8 cellular contexts compared by ENCODE assay signal in genomic region chr9:20618361-20618799, GRCh38. TPM values are rescaled to one million over a fixed set of nuclear protein-coding genes. Genes with fewer than 3 reads are reported as not detected.
A peak's percentile ranks its signal among the peaks of the same experiment; 100 is the strongest.
DNase-seq lines count a peak whose midpoint lies in the region; ATAC-seq and TF ChIP-seq lines count a peak whose summit lies in the region.

No MANE protein-coding gene starts in this region.

- DNase-seq in left cardiac atrium (peak; percentile 33), Right ventricle myocardium superior (no peak), RWPE1 (ENCODE audit: low spot score) (peak; percentile 54), fibroblast of the conjunctiva (ENCODE audit: low read depth) (peak; percentile 24), transverse colon (peak; percentile 45), cerebellar nuclear complex (lab: John Stamatoyannopoulos, UW) (no peak)
- DNase-seq in stimulated activated naive CD4-positive, alpha-beta T cell (lab: John Stamatoyannopoulos, UW), result no peak

- TF ChIP-seq CTCF in RWPE1 (conservative IDR thresholded peaks at IDR 0.05; ENCODE audit: low read depth) (no peak), transverse colon (IDR thresholded peaks at IDR 0.05) (no peak)

- CTCF ChIA-PET in RWPE1 (lab: Yijun Ruan, JAX), result interaction anchor here (0.6 kb wide), 1 partner anchor 36 kb away, joined by 3 read pairs; no protein-coding TSS in a partner anchor

- no peak overlapping the region for H3K4me3 ChIP-seq in transverse colon

- intact Hi-C loops in left cardiac atrium (cut with DNase I), result no loop called here
- intact Hi-C loops in Right ventricle myocardium superior (cut with DNase I), result no loop called here
- intact Hi-C loops in transverse colon (cut with DNase I; ENCODE audit: low total_unique reads), result no loop called here

- H3K27ac ChIP-seq in RWPE1 (no peak overlapping the region), transverse colon (peak overlapping the region; percentile 90 to 98 (median 94))

- POLR2A ChIA-PET in RWPE1 (lab: Yijun Ruan, JAX; ENCODE audit: low non-redundant PET), result no interaction called here

- no peaks in the 10 kb centered on the region for H3K27me3 ChIP-seq in transverse colon

- 45 to 46% methylated on average over 2 of the region's 2 CpGs for WGBS in transverse colon (ENCODE audit: low coverage in 1 of 2), 2 donors

- TF ChIP-seq EP300 in transverse colon (IDR thresholded peaks at IDR 0.05; ENCODE audit: low read depth), result no peak

- H3K4me1 ChIP-seq in transverse colon, result peaks cover 9 to 32% (median 17%) of the 10 kb centered on the region in 4 donors

- no peaks in the 10 kb centered on the region for H3K36me3 ChIP-seq in transverse colon

- no peaks in the 10 kb centered on the region for H3K9me3 ChIP-seq in transverse colon

- ATAC-seq in left cardiac atrium (no peak), Right ventricle myocardium superior (ENCODE audit: poor library complexity) (no peak), HG03378 (IDR thresholded peaks at IDR 0.05; ENCODE audit: unreplicated experiment) (no peak)

- TF ChIP-seq POLR2A in transverse colon (IDR thresholded peaks at IDR 0.05), result no peak

- in situ Hi-C loops in transverse colon (cut with MboI; ENCODE audit: low pct_ligation_motif_present in 1 of 4, low pct_unique_long_range_greater_than_20kb in 1 of 4, low sequenced_read_pairs in 3 of 4), result no loop called here

RNA-seq across cellular contexts. Expression of gene MLLT3, which starts 3.9 kb away (rescaled TPM):
- 10 to 100 TPM in 1 of 2 donors, 1 to 10 TPM in 1; 5.3 to 10.2 TPM for total RNA-seq in left cardiac atrium
- 11.4 TPM for total RNA-seq in Right ventricle myocardium superior
- total RNA-seq in transverse colon, result 10 to 100 TPM in 3 of 4 donors, 1 to 10 TPM in 1; 9.4 to 38.2 (median 30.2) TPM

Comparison
In these comparisons a context has a peak if more than half of its experiments do, and no peak if none do; other contexts are left out.
1. DNase-seq: peak in left cardiac atrium (single experiment), RWPE1 (single experiment), fibroblast of the conjunctiva (single experiment) and transverse colon (single experiment); none in Right ventricle myocardium superior (single experiment), stimulated activated naive CD4-positive, alpha-beta T cell (0 of 6) and cerebellar nuclear complex (0 of 2).